In genomic region chr1:32758795-32759430, GRCh38 we compare ENCODE assay signal across 1 cellular context.
TF ChIP-seq lines count a peak whose summit lies in the region.

No MANE protein-coding gene starts in this region.

TF ChIP-seq in K562, 482 proteins besides CTCF, POLR2A, EP300 and RAD21:
- 0 out of 2 replicates have a peak, but pooled peaks have one; percentile 58 for TF ChIP-seq MECOM (CRISPR knock-in tag; IDR thresholded peaks at IDR 0.05)
- no peak for TF ChIP-seq TARDBP (IDR thresholded peaks at IDR 0.05)
- no peak for TF ChIP-seq IRF9 (tag; IDR thresholded peaks at IDR 0.05)
- peak; percentile 72; the same call in 1 of the 2 replicates for TF ChIP-seq ZNF511 (CRISPR knock-in tag; IDR thresholded peaks at IDR 0.05)
- peak; percentile 54 for TF ChIP-seq RBM25 (IDR thresholded peaks at IDR 0.05; ENCODE audit: low read depth, low read length, severe bottlenecking)
- peak; percentile 23; the same call in 1 of the 2 replicates for TF ChIP-seq GATAD2A (IDR thresholded peaks at IDR 0.05)
- TF ChIP-seq NR2C1 (IDR thresholded peaks at IDR 0.05) = 0 out of 2 replicates have a peak, but pooled peaks have one; percentile 28
- 0 out of 2 replicates have a peak, but pooled peaks have one; percentile 25 for TF ChIP-seq NR2C1 (tag; IDR thresholded peaks at IDR 0.05)
- 0 out of 4 replicates have a peak, but pooled peaks of 1 of the 2 experiments have one; percentile 26 for TF ChIP-seq HDAC1 (IDR thresholded peaks at IDR 0.05)
- 0 out of 2 replicates have a peak, but pooled peaks have one; percentile 29 for TF ChIP-seq ELF4 (CRISPR knock-in tag; IDR thresholded peaks at IDR 0.05)
- peak; percentile 58; the same call in 1 of the 2 replicates for TF ChIP-seq ARID4B (CRISPR knock-in tag; IDR thresholded peaks at IDR 0.05)
- TF ChIP-seq ZNF668 (CRISPR knock-in tag; IDR thresholded peaks at IDR 0.05) = no peak
- peak; percentile 19; the same call in 1 of the 2 replicates for TF ChIP-seq VEZF1 (CRISPR knock-in tag; IDR thresholded peaks at IDR 0.05)
- TF ChIP-seq ESRRA (IDR thresholded peaks at IDR 0.05; ENCODE audit: borderline replicate concordance, low read depth) = peak; percentile 9; the same call in 1 of the 2 replicates
- 0 out of 4 replicates have a peak, but pooled peaks of 1 of the 2 experiments have one; percentile 9 for TF ChIP-seq KDM1A (IDR thresholded peaks at IDR 0.05)
- TF ChIP-seq ZNF143 (CRISPR knock-in tag; IDR thresholded peaks at IDR 0.05) = 0 out of 2 replicates have a peak, but pooled peaks have one; percentile 17
- no peak for TF ChIP-seq NR2C2 (CRISPR knock-in tag; IDR thresholded peaks at IDR 0.05)
- peak; percentile 72 for TF ChIP-seq NR2C2 (tag; IDR thresholded peaks at IDR 0.05)
- TF ChIP-seq HOMEZ (CRISPR knock-in tag; IDR thresholded peaks at IDR 0.05) = no peak
- TF ChIP-seq ATF1 (CRISPR knock-in tag; IDR thresholded peaks at IDR 0.05) = no peak
- 0 out of 2 replicates have a peak, but pooled peaks have one; percentile 3 for TF ChIP-seq ATF1 (tag; IDR thresholded peaks at IDR 0.05)
- no peak for TF ChIP-seq ZNF57 (CRISPR knock-in tag; IDR thresholded peaks at IDR 0.05)
- TF ChIP-seq DIDO1 (tag; IDR thresholded peaks at IDR 0.05; ENCODE audit: low read depth) = no peak
- peak; percentile 56; the same call in 1 of the 2 replicates for TF ChIP-seq CEBPB (tag; IDR thresholded peaks at IDR 0.05)
